10 cellular contexts compared by ENCODE assay signal in genomic region chr16:27432600-27432957, GRCh38. TPM values are rescaled to one million over a fixed set of nuclear protein-coding genes. Genes with fewer than 3 reads are reported as not detected.
DNase-seq lines count a peak whose midpoint lies in the region; ATAC-seq and TF ChIP-seq lines count a peak whose summit lies in the region.
"Had no signal": no experiment of that assay in that cellular context is flagged by ENCODE, and none has a peak within 500 bp of the region (broad histone marks: within the 10 kb centered on the region; RNA-seq: fewer than 3 reads in every experiment).

No MANE protein-coding gene starts in this region.

- H3K27me3 ChIP-seq in BLaER1 = no peaks in the 10 kb centered on the region
- no peaks in the 10 kb centered on the region for H3K27me3 ChIP-seq in mammary epithelial cell (ENCODE audit: insufficient read depth, low read length)
- no peaks in the 10 kb centered on the region for H3K27me3 ChIP-seq in naive thymus-derived CD4-positive, alpha-beta T cell (ENCODE audit: control insufficient read depth in 2 of 2, insufficient read depth in 2 of 2, low read length in 2 of 2)

- no peaks in the 10 kb centered on the region for H4K20me1 ChIP-seq in BLaER1
- H4K20me1 ChIP-seq in mammary epithelial cell (ENCODE audit: insufficient read depth, low read length) = no peaks in the 10 kb centered on the region

- H3K9me3 Mint-ChIP-seq in naive thymus-derived CD4-positive, alpha-beta T cell = no peaks in the 10 kb centered on the region

- H3K4me3 ChIP-seq in BLaER1 = no peak overlapping the region
- H3K4me3 ChIP-seq in mammary epithelial cell (replicated peaks in 1 of 3; ENCODE audit: insufficient read depth in 1 of 3, low read depth in 2 of 3, low read length in 3 of 3) = no peak overlapping the region
- no peak overlapping the region for H3K4me3 ChIP-seq in naive thymus-derived CD4-positive, alpha-beta T cell (ENCODE audit: low read length)

- no peak for ATAC-seq in naive thymus-derived CD4-positive, alpha-beta T cell
- no peak for ATAC-seq in left ventricle myocardium superior

- BruUV-seq in mammary epithelial cell (replicated peaks; lab: Mats Ljungman, UMichigan) = no TSS peak

- POLR2A ChIA-PET in naive thymus-derived CD4-positive, alpha-beta T cell (lab: Charles Lee) = interaction anchor here (3.4 kb wide), 1 partner anchor 28 kb away, joined by 12 read pairs; no protein-coding TSS in a partner anchor

- dilution Hi-C loops in mammary epithelial cell (cut with HindIII; ENCODE audit: low sequenced_read_pairs) = no loop called here

- intact Hi-C loops in mammary epithelial cell (cut with micrococcal nuclease) (no loop called here), left ventricle myocardium superior (cut with micrococcal nuclease) (no loop called here)
- intact Hi-C loops in naive thymus-derived CD4-positive, alpha-beta T cell (cut with micrococcal nuclease) = no loop called here

- H3K36me3 Mint-ChIP-seq in naive thymus-derived CD4-positive, alpha-beta T cell = peaks cover 0 to 53% (median 26%) of the 10 kb centered on the region in 5 donors

- H3K27ac Mint-ChIP-seq in naive thymus-derived CD4-positive, alpha-beta T cell = peak overlapping the region; percentile 66 to 91 (median 77)

- peaks cover 26% of the 10 kb centered on the region for H3K36me3 ChIP-seq in BLaER1
- H3K36me3 ChIP-seq in mammary epithelial cell (ENCODE audit: insufficient read depth, low read length) = no peaks in the 10 kb centered on the region
- H3K36me3 ChIP-seq in naive thymus-derived CD4-positive, alpha-beta T cell (ENCODE audit: control insufficient read depth in 2 of 3, insufficient read depth in 3 of 3, low read length in 3 of 3) = peaks cover 7 to 76% (median 26%) of the 10 kb centered on the region in 3 experiments

- H3K4me1 ChIP-seq in BLaER1 (peaks cover 77% of the 10 kb centered on the region), mammary epithelial cell (ENCODE audit: insufficient read depth, low read length) (peaks cover 10% of the 10 kb centered on the region)
- H3K4me1 ChIP-seq in naive thymus-derived CD4-positive, alpha-beta T cell (ENCODE audit: control insufficient read depth in 2 of 2, insufficient read depth in 2 of 2, low read length in 2 of 2) = peaks cover 0 to 11% of the 10 kb centered on the region in 2 donors

- in situ Hi-C loops in mammary epithelial cell (cut with MboI; ENCODE audit: low sequenced_read_pairs in 2 of 2) = no loop called here

- no peak for TF ChIP-seq CTCF in mammary epithelial cell (conservative IDR thresholded peaks at IDR 0.05 in 1 of 2, IDR thresholded peaks at IDR 0.05 in 1 of 2; ENCODE audit: extremely low read depth in 1 of 2, insufficient read depth in 1 of 2, low read depth in 1 of 2, low read length in 2 of 2)

- H3K4me1 Mint-ChIP-seq in naive thymus-derived CD4-positive, alpha-beta T cell = peaks cover 17 to 56% (median 41%) of the 10 kb centered on the region in 7 donors

- no peaks in the 10 kb centered on the region for H3K79me2 ChIP-seq in mammary epithelial cell (ENCODE audit: insufficient read depth, low read length)

- H3K27ac ChIP-seq in BLaER1 (peak overlapping the region; percentile 90), mammary epithelial cell (ENCODE audit: insufficient read depth, low read depth, low read length) (peak overlapping the region; percentile 34)
- H3K27ac ChIP-seq in naive thymus-derived CD4-positive, alpha-beta T cell (ENCODE audit: low read depth, low read length) = peak overlapping the region; percentile 30

- peak overlapping the region; percentile 89 for H3K4me2 ChIP-seq in BLaER1
- peak overlapping the region; percentile 29 for H3K4me2 ChIP-seq in mammary epithelial cell (ENCODE audit: insufficient read depth, low read depth, low read length)

- no peaks in the 10 kb centered on the region for H3K9me3 ChIP-seq in BLaER1
- no peaks in the 10 kb centered on the region for H3K9me3 ChIP-seq in mammary epithelial cell (replicated peaks; ENCODE audit: insufficient read depth, low read length)
- no peaks in the 10 kb centered on the region for H3K9me3 ChIP-seq in naive thymus-derived CD4-positive, alpha-beta T cell (ENCODE audit: control insufficient read depth in 2 of 3, low read length in 3 of 3)

- peak; percentile 82 for DNase-seq in HPDE6-E6E7 (ENCODE audit: extremely low spot score)
- DNase-seq in mammary epithelial cell = peak; percentile 83
- DNase-seq in naive thymus-derived CD4-positive, alpha-beta T cell = peak in 1 of 9 donors; percentile 13
- DNase-seq in left ventricle myocardium superior = no peak
- no peak for DNase-seq in HT-29 (ENCODE audit: low spot score)
- DNase-seq in NOMO-1 (lab: John Stamatoyannopoulos, UW; ENCODE audit: unreplicated experiment in 2 of 2) = no peak
- no peak for DNase-seq in OCI-M2 (lab: John Stamatoyannopoulos, UW; ENCODE audit: unreplicated experiment)
- DNase-seq: activated CD4-positive, CD25-positive, alpha-beta regulatory T cell; NCI-H446 treated with DMSO at 0.1 percent for 48 hours had no signal

- H3K9ac ChIP-seq in BLaER1 (peak overlapping the region; percentile 16; the same call in 1 of the 2 replicates), mammary epithelial cell (ENCODE audit: insufficient read depth, low read length) (no peak overlapping the region)

- no peaks in the 10 kb centered on the region for H3K27me3 Mint-ChIP-seq in naive thymus-derived CD4-positive, alpha-beta T cell

- H2AFZ ChIP-seq in mammary epithelial cell (ENCODE audit: low read depth, low read length) = peak overlapping the region; percentile 50

- peak overlapping the region in 1 of 10 donors; percentile 14 for H3K4me3 Mint-ChIP-seq in naive thymus-derived CD4-positive, alpha-beta T cell

- 13% methylated on average over 5 of the region's 6 CpGs for WGBS in mammary epithelial cell (ENCODE audit: low coverage, missing lambda C conversion rate)

- CTCF ChIA-PET in mammary epithelial cell (lab: Charles Lee; ENCODE audit: low non-redundant PET) = no interaction called here
- CTCF ChIA-PET in naive thymus-derived CD4-positive, alpha-beta T cell (lab: Charles Lee) = interaction anchor here (0.6 to 1.2 kb wide), 3 partner anchors 16 to 56 kb away, joined by 3 read pairs; no protein-coding TSS in a partner anchor

RNA-seq across cellular contexts. Expression of gene IL21R, which starts 30.6 kb away (rescaled TPM):
- total RNA-seq in mammary epithelial cell (under 1 TPM; 0.17 to 0.64 TPM), left ventricle myocardium superior (0.07 TPM)
- polyA plus RNA-seq in mammary epithelial cell = 5.4 TPM
- 11.3 TPM for polyA minus RNA-seq in mammary epithelial cell
- 10 to 100 TPM; 24.6 to 40.9 (median 31.4) TPM for total RNA-seq in naive thymus-derived CD4-positive, alpha-beta T cell
- 10 to 100 TPM; 37.1 to 52.1 TPM for polyA plus RNA-seq in naive thymus-derived CD4-positive, alpha-beta T cell
- not detected in 2 replicates for total RNA-seq in HT-29 (2014; rRNA removed; shearing (Covaris generic))

Comparison
In these comparisons a context has a peak if more than half of its experiments do, and no peak if none do; other contexts are left out.
1. H3K27ac ChIP-seq: peak in every context shown above with its lines; median percentile 90 in BLaER1; 34 in mammary epithelial cell; 30 in naive thymus-derived CD4-positive, alpha-beta T cell.
2. DNase-seq: peak in HPDE6-E6E7 (single experiment) and mammary epithelial cell (single experiment); none in left ventricle myocardium superior (single experiment), HT-29 (single experiment), NOMO-1 (0 of 2) and OCI-M2 (single experiment).
3. RNA of gene IL21R, which starts 30.6 kb away (total RNA-seq): 24.6 to 40.9 TPM in naive thymus-derived CD4-positive, alpha-beta T cell; 0.17 to 0.64 TPM in mammary epithelial cell, 0.07 TPM in left ventricle myocardium superior (single experiment) and not detected in HT-29; every median in the first group is over 10 times any median in the second.